ENCODE assay signal across 15 cellular contexts in the genomic region with DNA sequence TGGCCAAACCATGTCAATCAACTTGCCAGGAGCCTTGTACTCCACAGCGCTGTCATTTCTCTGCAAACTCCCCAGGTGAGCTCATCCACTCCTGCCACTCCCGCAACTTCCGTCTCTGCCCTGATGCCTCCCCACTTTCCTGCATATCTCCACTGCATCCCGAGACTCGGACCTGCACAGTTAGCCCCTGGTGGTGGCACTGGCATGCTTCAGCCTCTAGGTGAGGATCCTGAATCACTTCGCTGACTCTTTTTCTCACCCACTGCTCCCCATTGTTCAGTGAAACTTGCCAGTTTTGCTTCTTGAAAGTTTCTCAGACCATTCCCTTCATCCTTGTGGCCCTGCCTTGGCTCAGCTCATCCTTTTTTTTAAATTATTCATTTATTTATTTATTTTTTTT. TPM values are rescaled to one million over a fixed set of nuclear protein-coding genes. Genes with fewer than 3 reads are reported as not detected.
DNase-seq lines count a peak whose midpoint lies in the region; ATAC-seq and TF ChIP-seq lines count a peak whose summit lies in the region.
"Had no signal": no experiment of that assay in that cellular context is flagged by ENCODE, and none has a peak within 500 bp of the region (broad histone marks: within the 10 kb centered on the region; RNA-seq: fewer than 3 reads in every experiment).

No MANE protein-coding gene starts in this region.

- CTCF ChIA-PET in activated CD8-positive, alpha-beta T cell treated with anti-CD3 and anti-CD28 coated beads for 36 hours (lab: Charles Lee): interaction anchor here (1.3 kb wide), 1 partner anchor 23 kb away, joined by 4 read pairs; no protein-coding TSS in a partner anchor
- CTCF ChIA-PET in activated CD8-positive, alpha-beta T cell treated with anti-CD3 and anti-CD28 coated beads, Interleukin-2, amount 10 ng/mL, durations not matched to agents 7 days and 5 days (lab: Charles Lee): no interaction called here

- no peaks in the 10 kb centered on the region for H3K27me3 Mint-ChIP-seq in activated CD8-positive, alpha-beta T cell treated with anti-CD3 and anti-CD28 coated beads for 36 hours
- H3K27me3 Mint-ChIP-seq in activated CD8-positive, alpha-beta T cell treated with anti-CD3 and anti-CD28 coated beads, Interleukin-2, amount 10 ng/mL, durations not matched to agents 7 days and 5 days (ENCODE audit: low read depth): peaks cover 2% of the 10 kb centered on the region
- peaks cover 7 to 11% (median 10%) of the 10 kb centered on the region in 3 donors for H3K27me3 Mint-ChIP-seq in immature natural killer cell (ENCODE audit: low read depth in 3 of 3)

- no peaks in the 10 kb centered on the region for H3K9me3 Mint-ChIP-seq in activated CD8-positive, alpha-beta T cell treated with anti-CD3 and anti-CD28 coated beads for 36 hours
- no peaks in the 10 kb centered on the region for H3K9me3 Mint-ChIP-seq in activated CD8-positive, alpha-beta T cell treated with anti-CD3 and anti-CD28 coated beads, Interleukin-2, amount 10 ng/mL, durations not matched to agents 7 days and 5 days (ENCODE audit: insufficient read depth)
- H3K9me3 Mint-ChIP-seq in immature natural killer cell: no peaks in the 10 kb centered on the region

- POLR2A ChIA-PET in activated CD8-positive, alpha-beta T cell treated with anti-CD3 and anti-CD28 coated beads for 36 hours (lab: Charles Lee): no interaction called here
- POLR2A ChIA-PET in activated CD8-positive, alpha-beta T cell treated with anti-CD3 and anti-CD28 coated beads, Interleukin-2, amount 10 ng/mL, durations not matched to agents 7 days and 5 days (lab: Charles Lee): no interaction called here

- intact Hi-C loops in activated CD8-positive, alpha-beta T cell treated with anti-CD3 and anti-CD28 coated beads for 36 hours (cut with micrococcal nuclease): no loop called here
- intact Hi-C loops in upper lobe of right lung (cut with DNase I) (no loop called here), esophagus muscularis mucosa (cut with DNase I) (no loop called here)

- TF ChIP-seq POLR2A in esophagus muscularis mucosa (IDR thresholded peaks at IDR 0.05; ENCODE audit: low read depth): no peak

- H3K4me3 Mint-ChIP-seq in activated CD8-positive, alpha-beta T cell treated with anti-CD3 and anti-CD28 coated beads for 36 hours: no peak overlapping the region
- no peak overlapping the region for H3K4me3 Mint-ChIP-seq in activated CD8-positive, alpha-beta T cell treated with anti-CD3 and anti-CD28 coated beads, Interleukin-2, amount 10 ng/mL, durations not matched to agents 7 days and 5 days
- H3K4me3 Mint-ChIP-seq in immature natural killer cell: no peak overlapping the region

- H3K4me1 ChIP-seq in OCI-LY3 (ENCODE audit: low read length) (peaks cover 11% of the 10 kb centered on the region), upper lobe of right lung (peaks cover 15% of the 10 kb centered on the region), esophagus muscularis mucosa (peaks cover 13 to 19% (median 18%) of the 10 kb centered on the region in 4 donors)

- no peaks in the 10 kb centered on the region for H3K36me3 ChIP-seq in OCI-LY3 (replicated peaks; ENCODE audit: low read depth, low read length)
- no peaks in the 10 kb centered on the region for H3K36me3 ChIP-seq in upper lobe of right lung
- no peaks in the 10 kb centered on the region for H3K36me3 ChIP-seq in esophagus muscularis mucosa

- no peaks in the 10 kb centered on the region for H3K9me3 ChIP-seq in OCI-LY3 (ENCODE audit: insufficient read depth, low read length)
- no peaks in the 10 kb centered on the region for H3K9me3 ChIP-seq in upper lobe of right lung
- H3K9me3 ChIP-seq in esophagus muscularis mucosa: no peaks in the 10 kb centered on the region
- H3K9me3 ChIP-seq: psoas muscle had no signal

- H3K27ac ChIP-seq in OCI-LY3 (ENCODE audit: low read length) (no peak overlapping the region), upper lobe of right lung (no peak overlapping the region), esophagus muscularis mucosa (replicated peaks in 1 of 4) (no peak overlapping the region)
- H3K27ac ChIP-seq: psoas muscle had no signal

- ATAC-seq in activated CD8-positive, alpha-beta T cell treated with anti-CD3 and anti-CD28 coated beads for 36 hours: no peak
- ATAC-seq in activated CD8-positive, alpha-beta T cell treated with anti-CD3 and anti-CD28 coated beads, Interleukin-2, amount 10 ng/mL, durations not matched to agents 7 days and 5 days: no peak
- ATAC-seq in upper lobe of right lung: no peak
- ATAC-seq: Panc1, psoas muscle had no signal

- peaks cover 40% of the 10 kb centered on the region for H3K4me1 Mint-ChIP-seq in activated CD8-positive, alpha-beta T cell treated with anti-CD3 and anti-CD28 coated beads for 36 hours (ENCODE audit: low read depth)
- peaks cover 48% of the 10 kb centered on the region for H3K4me1 Mint-ChIP-seq in activated CD8-positive, alpha-beta T cell treated with anti-CD3 and anti-CD28 coated beads, Interleukin-2, amount 10 ng/mL, durations not matched to agents 7 days and 5 days (ENCODE audit: low read depth)
- H3K4me1 Mint-ChIP-seq in immature natural killer cell: peaks cover 24 to 31% of the 10 kb centered on the region in 2 donors

- H4K20me1 ChIP-seq in OCI-LY3 (ENCODE audit: insufficient read depth, low read length): no peaks in the 10 kb centered on the region

- H3K4me3 ChIP-seq in OCI-LY3 (ENCODE audit: low read length) (no peak overlapping the region), fibroblast of mammary gland (ENCODE audit: control insufficient read depth, low read depth, low read length) (no peak overlapping the region), upper lobe of right lung (no peak overlapping the region), esophagus muscularis mucosa (no peak overlapping the region)
- H3K4me3 ChIP-seq: psoas muscle had no signal

- H3K27me3 ChIP-seq in OCI-LY3 (ENCODE audit: low read depth, low read length): peaks cover 36% of the 10 kb centered on the region
- no peaks in the 10 kb centered on the region for H3K27me3 ChIP-seq in upper lobe of right lung
- H3K27me3 ChIP-seq in esophagus muscularis mucosa: peaks cover 0 to 27% (median 0%) of the 10 kb centered on the region in 4 donors

- peak; percentile 20 for TF ChIP-seq CTCF in activated CD8-positive, alpha-beta T cell treated with anti-CD3 and anti-CD28 coated beads for 36 hours (IDR thresholded peaks at IDR 0.05)
- peak; percentile 19; the same call in 1 of the 2 replicates for TF ChIP-seq CTCF in OCI-LY3 (IDR thresholded peaks at IDR 0.05; ENCODE audit: low read depth, low read length)
- TF ChIP-seq CTCF in fibroblast of mammary gland (conservative IDR thresholded peaks at IDR 0.05; ENCODE audit: control insufficient read depth, insufficient read depth, low read depth, low read length): peak; percentile 28
- peak; percentile 18 for TF ChIP-seq CTCF in upper lobe of right lung (IDR thresholded peaks at IDR 0.05)
- TF ChIP-seq CTCF in esophagus muscularis mucosa (IDR thresholded peaks at IDR 0.05): no peak

- peaks cover 16% of the 10 kb centered on the region for H3K79me2 ChIP-seq in OCI-LY3 (ENCODE audit: low read length)

- no peak for TF ChIP-seq EP300 in esophagus muscularis mucosa (IDR thresholded peaks at IDR 0.05)

- no peak overlapping the region for H3K4me2 ChIP-seq in OCI-LY3 (ENCODE audit: low read length)

- no peak overlapping the region for H2AFZ ChIP-seq in OCI-LY3 (ENCODE audit: low read depth, low read length)

- DNase-seq in activated CD8-positive, alpha-beta T cell treated with anti-CD3 and anti-CD28 coated beads for 36 hours: no peak
- no peak for DNase-seq in activated CD8-positive, alpha-beta T cell treated with anti-CD3 and anti-CD28 coated beads, Interleukin-2, amount 10 ng/mL, durations not matched to agents 7 days and 5 days
- DNase-seq in fibroblast of mammary gland (ENCODE audit: low read depth) (no peak), upper lobe of right lung (no peak), esophagus muscularis mucosa (ENCODE audit: extremely low spot score) (no peak), immature natural killer cell (no peak), OCI-M2 (lab: John Stamatoyannopoulos, UW; ENCODE audit: unreplicated experiment) (no peak)
- DNase-seq: cerebellar nuclear complex, psoas muscle, T-helper 9 cell had no signal

- WGBS in esophagus muscularis mucosa: 55% methylated on average over 6 of the region's 6 CpGs

- no peak overlapping the region for H3K27ac Mint-ChIP-seq in activated CD8-positive, alpha-beta T cell treated with anti-CD3 and anti-CD28 coated beads for 36 hours
- no peak overlapping the region for H3K27ac Mint-ChIP-seq in activated CD8-positive, alpha-beta T cell treated with anti-CD3 and anti-CD28 coated beads, Interleukin-2, amount 10 ng/mL, durations not matched to agents 7 days and 5 days
- H3K27ac Mint-ChIP-seq in immature natural killer cell: no peak overlapping the region

- no peak overlapping the region for H3K9ac ChIP-seq in OCI-LY3 (ENCODE audit: low read length)

- H3K36me3 Mint-ChIP-seq in activated CD8-positive, alpha-beta T cell treated with anti-CD3 and anti-CD28 coated beads for 36 hours (ENCODE audit: low read depth): peaks cover 4% of the 10 kb centered on the region
- H3K36me3 Mint-ChIP-seq in activated CD8-positive, alpha-beta T cell treated with anti-CD3 and anti-CD28 coated beads, Interleukin-2, amount 10 ng/mL, durations not matched to agents 7 days and 5 days (ENCODE audit: low read depth): peaks cover 2% of the 10 kb centered on the region
- no peaks in the 10 kb centered on the region for H3K36me3 Mint-ChIP-seq in immature natural killer cell

RNA-seq across cellular contexts. Expression of a gene that starts 3.4 kb away (rescaled TPM):
- 10 to 100 TPM; 10.6 to 11.1 TPM for total RNA-seq in activated CD8-positive, alpha-beta T cell treated with anti-CD3 and anti-CD28 coated beads for 36 hours
- 1 to 10 TPM; 8.7 to 10.0 TPM for total RNA-seq in activated CD8-positive, alpha-beta T cell treated with anti-CD3 and anti-CD28 coated beads, Interleukin-2, amount 10 ng/mL, durations not matched to agents 7 days and 5 days
- 8.5 TPM for total RNA-seq in upper lobe of right lung
- total RNA-seq in esophagus muscularis mucosa: 10 to 100 TPM in 3 of 4 donors, 1 to 10 TPM in 1; 7.1 to 18.9 (median 13.7) TPM
- 1 to 10 TPM; 2.0 to 5.6 (median 5.0) TPM for polyA plus RNA-seq in immature natural killer cell

RNA-seq across cellular contexts. Expression of a gene that starts 13.1 kb away (rescaled TPM):
- total RNA-seq in activated CD8-positive, alpha-beta T cell treated with anti-CD3 and anti-CD28 coated beads for 36 hours: under 1 TPM; 0.40 to 0.65 TPM
- total RNA-seq in activated CD8-positive, alpha-beta T cell treated with anti-CD3 and anti-CD28 coated beads, Interleukin-2, amount 10 ng/mL, durations not matched to agents 7 days and 5 days: under 1 TPM; 0.58 to 0.60 TPM
- 14.5 TPM for total RNA-seq in upper lobe of right lung
- total RNA-seq in esophagus muscularis mucosa: 1 to 10 TPM; 2.0 to 9.4 (median 3.5) TPM
- 10 to 100 TPM in 2 of 3 donors, 1 to 10 TPM in 1; 6.2 to 16.8 (median 11.3) TPM for polyA plus RNA-seq in immature natural killer cell
- polyA plus RNA-seq: BJ had no signal

RNA-seq across cellular contexts. Expression of a gene that starts 28.9 kb away (rescaled TPM):
- under 1 TPM; 0.32 to 0.43 TPM for total RNA-seq in activated CD8-positive, alpha-beta T cell treated with anti-CD3 and anti-CD28 coated beads for 36 hours
- under 1 TPM in 1 of 2 experiments, not detected in 1; 0.57 TPM for total RNA-seq in activated CD8-positive, alpha-beta T cell treated with anti-CD3 and anti-CD28 coated beads, Interleukin-2, amount 10 ng/mL, durations not matched to agents 7 days and 5 days
- total RNA-seq in upper lobe of right lung (not detected), esophagus muscularis mucosa (under 1 TPM in 1 of 4 donors, not detected in 3; 0.52 TPM)
- not detected for polyA plus RNA-seq in immature natural killer cell
- total RNA-seq: frontal cortex, psoas muscle had no signal

RNA-seq across cellular contexts. Expression of a gene that starts 30.5 kb away (rescaled TPM):
- not detected for total RNA-seq in activated CD8-positive, alpha-beta T cell treated with anti-CD3 and anti-CD28 coated beads for 36 hours
- not detected for total RNA-seq in activated CD8-positive, alpha-beta T cell treated with anti-CD3 and anti-CD28 coated beads, Interleukin-2, amount 10 ng/mL, durations not matched to agents 7 days and 5 days
- total RNA-seq in upper lobe of right lung: 11.0 TPM
- total RNA-seq in esophagus muscularis mucosa: 1 to 10 TPM in 1 of 4 donors, under 1 TPM in 2, not detected in 1; 0.19 to 2.2 (median 0.92) TPM
- polyA plus RNA-seq in immature natural killer cell: 100 to 1,000 TPM; 108 to 213 (median 129) TPM
- total RNA-seq: lower leg skin had no signal
- polyA plus RNA-seq: BJ had no signal

RNA-seq across cellular contexts. Expression of a gene that starts 46.7 kb away (rescaled TPM):
- total RNA-seq in activated CD8-positive, alpha-beta T cell treated with anti-CD3 and anti-CD28 coated beads for 36 hours: not detected
- total RNA-seq in activated CD8-positive, alpha-beta T cell treated with anti-CD3 and anti-CD28 coated beads, Interleukin-2, amount 10 ng/mL, durations not matched to agents 7 days and 5 days: not detected
- total RNA-seq in upper lobe of right lung (not detected), esophagus muscularis mucosa (not detected)
- polyA plus RNA-seq in immature natural killer cell: not detected
- total RNA-seq: frontal cortex, psoas muscle had no signal
- polyA plus RNA-seq: BJ had no signal

Comparison
In these comparisons a context has a peak if more than half of its experiments do, and no peak if none do; other contexts are left out.
1. CTCF ChIP-seq: peak in activated CD8-positive, alpha-beta T cell treated with anti-CD3 and anti-CD28 coated beads for 36 hours (single experiment), OCI-LY3 (single experiment), fibroblast of mammary gland (single experiment) and upper lobe of right lung (single experiment); none in esophagus muscularis mucosa (0 of 3).